ENCODE assay signal across 1 cellular context in the genomic region with DNA sequence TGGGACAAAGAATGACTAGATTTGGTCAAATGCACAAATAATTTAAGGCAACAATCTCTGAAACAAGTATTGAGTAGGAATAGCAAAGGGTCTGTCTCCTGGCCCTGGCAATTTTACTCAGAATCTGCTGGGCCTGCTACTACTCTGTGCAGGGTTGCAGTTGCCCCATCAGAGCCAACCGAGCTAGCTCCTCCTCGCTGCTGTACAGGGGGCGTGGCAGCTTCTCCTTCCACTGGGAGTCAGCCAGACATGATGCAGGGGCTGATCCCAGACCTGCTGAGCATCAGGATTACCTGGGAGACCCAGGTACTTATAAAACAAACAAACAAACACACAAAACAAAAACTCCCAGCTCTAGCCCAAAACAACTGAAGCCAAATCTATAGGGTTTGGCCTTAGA.
TF ChIP-seq lines count a peak whose summit lies in the region.

No MANE protein-coding gene starts in this region.

TF ChIP-seq in HepG2, 621 proteins besides CTCF, POLR2A, EP300 and RAD21 (continued from another document):
- TF ChIP-seq, protein P1, sequence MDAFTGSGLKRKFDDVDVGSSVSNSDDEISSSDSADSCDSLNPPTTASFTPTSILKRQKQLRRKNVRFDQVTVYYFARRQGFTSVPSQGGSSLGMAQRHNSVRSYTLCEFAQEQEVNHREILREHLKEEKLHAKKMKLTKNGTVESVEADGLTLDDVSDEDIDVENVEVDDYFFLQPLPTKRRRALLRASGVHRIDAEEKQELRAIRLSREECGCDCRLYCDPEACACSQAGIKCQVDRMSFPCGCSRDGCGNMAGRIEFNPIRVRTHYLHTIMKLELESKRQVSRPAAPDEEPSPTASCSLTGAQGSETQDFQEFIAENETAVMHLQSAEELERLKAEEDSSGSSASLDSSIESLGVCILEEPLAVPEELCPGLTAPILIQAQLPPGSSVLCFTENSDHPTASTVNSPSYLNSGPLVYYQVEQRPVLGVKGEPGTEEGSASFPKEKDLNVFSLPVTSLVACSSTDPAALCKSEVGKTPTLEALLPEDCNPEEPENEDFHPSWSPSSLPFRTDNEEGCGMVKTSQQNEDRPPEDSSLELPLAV (CRISPR knock-in tag; conservative IDR thresholded peaks at IDR 0.05; ENCODE audit: low read depth): no peak
- TF ChIP-seq ARHGAP35 (CRISPR knock-in tag; IDR thresholded peaks at IDR 0.05; ENCODE audit: borderline replicate concordance): no peak
- TF ChIP-seq ZNF143 (CRISPR knock-in tag; IDR thresholded peaks at IDR 0.05): no peak
- TF ChIP-seq NFATC3 (CRISPR knock-in tag; IDR thresholded peaks at IDR 0.05): no peak
- TF ChIP-seq ZKSCAN8 (CRISPR knock-in tag; IDR thresholded peaks at IDR 0.05; ENCODE audit: borderline replicate concordance): no peak
- no peak for TF ChIP-seq ZNF235 (CRISPR knock-in tag; IDR thresholded peaks at IDR 0.05; ENCODE audit: borderline replicate concordance)
- TF ChIP-seq ZNF44 (CRISPR knock-in tag; IDR thresholded peaks at IDR 0.05): no peak
- TF ChIP-seq CBX2 (IDR thresholded peaks at IDR 0.05; ENCODE audit: low read depth, low read length): no peak
- TF ChIP-seq CBX2 (CRISPR knock-in tag; IDR thresholded peaks at IDR 0.05; ENCODE audit: low read depth): no peak
- no peak for TF ChIP-seq ATAD3A (CRISPR knock-in tag; IDR thresholded peaks at IDR 0.05)
- no peak for TF ChIP-seq BRD4 (CRISPR knock-in tag; IDR thresholded peaks at IDR 0.05)
- TF ChIP-seq ZNF232 (CRISPR knock-in tag; IDR thresholded peaks at IDR 0.05; ENCODE audit: borderline replicate concordance): no peak
- TF ChIP-seq, protein P2, sequence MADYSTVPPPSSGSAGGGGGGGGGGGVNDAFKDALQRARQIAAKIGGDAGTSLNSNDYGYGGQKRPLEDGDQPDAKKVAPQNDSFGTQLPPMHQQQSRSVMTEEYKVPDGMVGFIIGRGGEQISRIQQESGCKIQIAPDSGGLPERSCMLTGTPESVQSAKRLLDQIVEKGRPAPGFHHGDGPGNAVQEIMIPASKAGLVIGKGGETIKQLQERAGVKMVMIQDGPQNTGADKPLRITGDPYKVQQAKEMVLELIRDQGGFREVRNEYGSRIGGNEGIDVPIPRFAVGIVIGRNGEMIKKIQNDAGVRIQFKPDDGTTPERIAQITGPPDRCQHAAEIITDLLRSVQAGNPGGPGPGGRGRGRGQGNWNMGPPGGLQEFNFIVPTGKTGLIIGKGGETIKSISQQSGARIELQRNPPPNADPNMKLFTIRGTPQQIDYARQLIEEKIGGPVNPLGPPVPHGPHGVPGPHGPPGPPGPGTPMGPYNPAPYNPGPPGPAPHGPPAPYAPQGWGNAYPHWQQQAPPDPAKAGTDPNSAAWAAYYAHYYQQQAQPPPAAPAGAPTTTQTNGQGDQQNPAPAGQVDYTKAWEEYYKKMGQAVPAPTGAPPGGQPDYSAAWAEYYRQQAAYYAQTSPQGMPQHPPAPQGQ (CRISPR knock-in tag; IDR thresholded peaks at IDR 0.05; ENCODE audit: borderline replicate concordance): no peak
TF ChIP-seq in HepG2: peak in this region for 0.
